Comparison of ENCODE assay signal across 1 cellular context in genomic region chr14:64702493-64703392, GRCh38.
TF ChIP-seq lines count a peak whose summit lies in the region.

No MANE protein-coding gene starts in this region.

TF ChIP-seq in WTC11, 78 proteins besides CTCF, POLR2A, EP300 and RAD21 (continued from another document):
- TF ChIP-seq PRDM15 (CRISPR knock-in tag; IDR thresholded peaks at IDR 0.05), result no peak
- TF ChIP-seq ATF3 (CRISPR knock-in tag; conservative IDR thresholded peaks at IDR 0.05), result no peak
- no peak for TF ChIP-seq EMX1 (CRISPR knock-in tag; IDR thresholded peaks at IDR 0.05)
- TF ChIP-seq FOXK1 (CRISPR knock-in tag; IDR thresholded peaks at IDR 0.05), result peak; percentile 59
- TF ChIP-seq ZNF281 (CRISPR knock-in tag; IDR thresholded peaks at IDR 0.05), result no peak
- TF ChIP-seq ETV6 (CRISPR knock-in tag; IDR thresholded peaks at IDR 0.05), result peak; percentile 74
- peak; percentile 24; the same call in 1 of the 2 replicates for TF ChIP-seq USF2 (CRISPR knock-in tag; IDR thresholded peaks at IDR 0.05)
- TF ChIP-seq GABPB1 (CRISPR knock-in tag; IDR thresholded peaks at IDR 0.05), result no peak
- TF ChIP-seq ZNF317 (CRISPR knock-in tag; IDR thresholded peaks at IDR 0.05; ENCODE audit: borderline replicate concordance, low read depth), result no peak
- TF ChIP-seq ZNF121 (CRISPR knock-in tag; IDR thresholded peaks at IDR 0.05), result peak; percentile 97
- TF ChIP-seq ERG (CRISPR knock-in tag; IDR thresholded peaks at IDR 0.05), result no peak
